In genomic region chr2:143402462-143402861, GRCh38 we compare ENCODE assay signal across 25 cellular contexts.
"Had no signal": no experiment of that assay in that cellular context is flagged by ENCODE, and none has a peak within 500 bp of the region (broad histone marks: within the 10 kb centered on the region; RNA-seq: fewer than 3 reads in every experiment).

No MANE protein-coding gene starts in this region.

- H3K4me3 Mint-ChIP-seq: activated CD4-positive, alpha-beta memory T cell treated with anti-CD3 and anti-CD28 coated beads, Interleukin-2, amount 10 ng/mL, durations not matched to agents 7 days and 5 days; activated CD4-positive, alpha-beta T cell treated with anti-CD3 and anti-CD28 coated beads, Interleukin-2, amount 10 ng/mL, durations not matched to agents 7 days and 5 days; activated naive CD4-positive, alpha-beta T cell treated with anti-CD3 and anti-CD28 coated beads for 36 hours; activated naive CD8-positive, alpha-beta T cell treated with anti-CD3 and anti-CD28 coated beads, Interleukin-2, amount 10 ng/mL, durations not matched to agents 7 days and 5 days; activated T-helper 17 cell treated with anti-CD3 and anti-CD28 coated beads, Interleukin-2, amount 50 U/mL, for 72 hours; T-helper 1 cell treated with Interleukin-12 subunit alpha and Interleukin-12 subunit beta and Interleukin-4 antibody, amounts not matched to agents 30 μg/mL and 1 μg/mL, for 36 hours had no signal

- H3K36me3 ChIP-seq: adrenal gland, Peyer's patch had no signal

- H3K4me3 ChIP-seq: adrenal gland, coronary artery, Peyer's patch had no signal

- H3K27ac Mint-ChIP-seq: activated CD4-positive, alpha-beta memory T cell treated with anti-CD3 and anti-CD28 coated beads, Interleukin-2, amount 10 ng/mL, durations not matched to agents 7 days and 5 days; activated CD4-positive, alpha-beta T cell treated with anti-CD3 and anti-CD28 coated beads, Interleukin-2, amount 10 ng/mL, durations not matched to agents 7 days and 5 days; activated naive CD4-positive, alpha-beta T cell treated with anti-CD3 and anti-CD28 coated beads for 36 hours; activated naive CD8-positive, alpha-beta T cell treated with anti-CD3 and anti-CD28 coated beads, Interleukin-2, amount 10 ng/mL, durations not matched to agents 7 days and 5 days; T-helper 1 cell treated with Interleukin-12 subunit alpha and Interleukin-12 subunit beta and Interleukin-4 antibody, amounts not matched to agents 30 μg/mL and 1 μg/mL, for 36 hours had no signal

- DNase-seq: activated CD4-positive, alpha-beta memory T cell treated with anti-CD3 and anti-CD28 coated beads, Interleukin-2, amount 10 ng/mL, durations not matched to agents 7 days and 5 days; activated CD4-positive, alpha-beta T cell treated with anti-CD3 and anti-CD28 coated beads, Interleukin-2, amount 10 ng/mL, durations not matched to agents 7 days and 5 days; activated CD4-positive, CD25-positive, alpha-beta regulatory T cell; activated gamma-delta T cell; activated naive CD4-positive, alpha-beta T cell treated with anti-CD3 and anti-CD28 coated beads for 36 hours; activated naive CD8-positive, alpha-beta T cell treated with anti-CD3 and anti-CD28 coated beads, Interleukin-2, amount 10 ng/mL, durations not matched to agents 7 days and 5 days; activated T-cell treated with anti-CD3 and anti-CD28 coated beads for 4 hours; activated T-cell treated with anti-CD3 and anti-CD28 coated beads, Interleukin-2, amount 50 U/mL, for 48 hours; adrenal gland; aorta; central memory CD4-positive, alpha-beta T cell; Kasumi-1; KBM-7; NCI-H1105; NCI-H1436; NCI-H2029 treated with DMSO at 0.1 percent for 48 hours; NCI-H345; Peyer's patch; Right ventricle myocardium superior; T1000 had no signal

- H3K9me3 Mint-ChIP-seq: activated CD4-positive, alpha-beta memory T cell treated with anti-CD3 and anti-CD28 coated beads, Interleukin-2, amount 10 ng/mL, durations not matched to agents 7 days and 5 days; activated CD4-positive, alpha-beta T cell treated with anti-CD3 and anti-CD28 coated beads, Interleukin-2, amount 10 ng/mL, durations not matched to agents 7 days and 5 days; activated naive CD4-positive, alpha-beta T cell treated with anti-CD3 and anti-CD28 coated beads for 36 hours; activated naive CD8-positive, alpha-beta T cell treated with anti-CD3 and anti-CD28 coated beads, Interleukin-2, amount 10 ng/mL, durations not matched to agents 7 days and 5 days; activated T-helper 17 cell treated with anti-CD3 and anti-CD28 coated beads, Interleukin-2, amount 50 U/mL, for 72 hours; T-helper 1 cell treated with Interleukin-12 subunit alpha and Interleukin-12 subunit beta and Interleukin-4 antibody, amounts not matched to agents 30 μg/mL and 1 μg/mL, for 36 hours had no signal

- H3K27me3 ChIP-seq: adrenal gland, Peyer's patch had no signal

- H3K27ac ChIP-seq: adrenal gland, coronary artery, Peyer's patch, RWPE1, VCaP had no signal

- H3K9me3 ChIP-seq: adrenal gland, Peyer's patch had no signal

- ATAC-seq: activated T-helper 17 cell treated with anti-CD3 and anti-CD28 coated beads, Interleukin-2, amount 50 U/mL, for 72 hours had no signal

- H3K4me1 ChIP-seq: adrenal gland, Peyer's patch had no signal

- H3K27me3 Mint-ChIP-seq: activated CD4-positive, alpha-beta memory T cell treated with anti-CD3 and anti-CD28 coated beads, Interleukin-2, amount 10 ng/mL, durations not matched to agents 7 days and 5 days; activated CD4-positive, alpha-beta T cell treated with anti-CD3 and anti-CD28 coated beads, Interleukin-2, amount 10 ng/mL, durations not matched to agents 7 days and 5 days; activated naive CD8-positive, alpha-beta T cell treated with anti-CD3 and anti-CD28 coated beads, Interleukin-2, amount 10 ng/mL, durations not matched to agents 7 days and 5 days; activated T-helper 17 cell treated with anti-CD3 and anti-CD28 coated beads, Interleukin-2, amount 50 U/mL, for 72 hours had no signal
